In the genomic region with DNA sequence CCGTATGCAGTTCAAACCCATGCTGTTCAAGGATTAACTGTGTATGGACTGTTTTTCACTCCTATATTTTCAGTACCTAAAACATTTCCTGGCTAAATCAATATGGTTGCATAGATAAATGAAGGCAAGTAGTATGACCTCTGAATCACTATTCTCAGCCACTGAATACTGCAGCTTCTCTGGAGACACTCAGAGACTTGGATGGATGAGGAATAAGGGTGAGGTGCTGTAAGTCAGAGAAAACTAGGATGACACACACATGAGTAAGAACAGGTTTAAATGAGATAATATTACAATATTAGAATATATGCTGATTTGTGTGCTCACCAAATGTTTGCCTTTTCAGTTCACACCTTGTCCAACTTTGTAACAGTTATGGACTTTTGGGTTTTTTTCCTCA, we compare ENCODE assay signal across 17 cellular contexts. TPM values are rescaled to one million over a fixed set of nuclear protein-coding genes. Genes with fewer than 3 reads are reported as not detected.
DNase-seq lines count a peak whose midpoint lies in the region; ATAC-seq, FAIRE-seq and TF ChIP-seq lines count a peak whose summit lies in the region.
"Had no signal": no experiment of that assay in that cellular context is flagged by ENCODE, and none has a peak within 500 bp of the region (broad histone marks: within the 10 kb centered on the region; RNA-seq: fewer than 3 reads in every experiment).

No MANE protein-coding gene starts in this region.

- H3K79me2 ChIP-seq in HCT116 (ENCODE audit: insufficient read depth, low read length): no peaks in the 10 kb centered on the region
- H3K79me2 ChIP-seq in PC-3 (ENCODE audit: low read length): no peaks in the 10 kb centered on the region
- H3K79me2 ChIP-seq in keratinocyte (ENCODE audit: control insufficient read depth, insufficient read depth, low read length): no peaks in the 10 kb centered on the region

- no peak for ATAC-seq in HCT116
- peak; percentile 54; the same call in 1 of the 2 replicates for ATAC-seq in PC-3
- no peak for ATAC-seq in HG02840 (IDR thresholded peaks at IDR 0.05; ENCODE audit: low FRiP score, unreplicated experiment)
- ATAC-seq in HG02884 (IDR thresholded peaks at IDR 0.05; ENCODE audit: unreplicated experiment): no peak

- DNase-seq in HCT116 (ENCODE audit: low read depth, low spot score) (no peak), PC-3 (peak; percentile 45), bronchial epithelial cell (ENCODE audit: low read depth) (peak; percentile 94), keratinocyte (ENCODE audit: low read depth, low spot score) (peak; percentile 64), HK-2 (ENCODE audit: unreplicated experiment) (no peak)
- DNase-seq in activated CD8-positive, alpha-beta memory T cell treated with anti-CD3 and anti-CD28 coated beads, Interleukin-2, amount 50 U/mL, for 4 hours: no peak
- DNase-seq: CD8-positive, alpha-beta memory T cell; KBM-7; NCI-H1092; NCI-H2107; NCI-H82; Peyer's patch; SIG-M5 had no signal

- CTCF ChIA-PET in HCT116 (lab: Charles Lee): no interaction called here
- CTCF ChIA-PET in PC-3 (lab: Charles Lee): no interaction called here

- H3K27ac ChIP-seq in HCT116 (ENCODE audit: low read depth, low read length): no peak overlapping the region
- no peak overlapping the region for H3K27ac ChIP-seq in PC-3 (ENCODE audit: low read length)
- H3K27ac ChIP-seq in keratinocyte (ENCODE audit: control insufficient read depth, insufficient read depth, low read length): peak overlapping the region; percentile 51
- H3K27ac ChIP-seq: BLaER1, Peyer's patch had no signal

- no peak for FAIRE-seq in bronchial epithelial cell (lab: Jason Lieb, UNC)
- peak; percentile 71 for FAIRE-seq in keratinocyte (lab: Jason Lieb, UNC)
- FAIRE-seq: HTR-8/SVneo had no signal

- POLR2A ChIA-PET in HCT116 (lab: Charles Lee): no interaction called here
- POLR2A ChIA-PET in PC-3 (lab: Charles Lee; ENCODE audit: unreplicated experiment): no interaction called here

- intact Hi-C loops in HCT116 (cut with micrococcal nuclease): no loop called here
- intact Hi-C loops in PC-3 (cut with micrococcal nuclease): no loop called here

- BruUV-seq in HCT116 (replicated peaks; lab: Mats Ljungman, UMichigan) (no TSS peak), PC-3 (replicated peaks; lab: Mats Ljungman, UMichigan) (no TSS peak)

- peak overlapping the region; percentile 38 for H2AFZ ChIP-seq in HCT116 (ENCODE audit: low read depth, low read length, poor library complexity, severe bottlenecking)
- no peak overlapping the region for H2AFZ ChIP-seq in PC-3 (ENCODE audit: low read length)
- no peak overlapping the region for H2AFZ ChIP-seq in keratinocyte (ENCODE audit: control insufficient read depth, low read length)

- H3K4me3 ChIP-seq in HCT116 (replicated peaks in 1 of 2; ENCODE audit: low read depth in 1 of 2, low read length in 2 of 2) (no peak overlapping the region), PC-3 (ENCODE audit: low read length) (no peak overlapping the region), bronchial epithelial cell (ENCODE audit: low read depth, low read length) (no peak overlapping the region), keratinocyte (ENCODE audit: control insufficient read depth in 2 of 3, extremely low read depth in 1 of 3, insufficient read depth in 2 of 3, low read depth in 1 of 3, low read length in 3 of 3) (no peak overlapping the region)
- H3K4me3 ChIP-seq: BLaER1, Peyer's patch had no signal

- no peaks in the 10 kb centered on the region for H3K9me1 ChIP-seq in keratinocyte (ENCODE audit: control insufficient read depth, extremely low read depth, insufficient read depth, low read length)

- dilution Hi-C loops in keratinocyte (cut with MboI; ENCODE audit: extremely low pct_ligation_motif_present, low sequenced_read_pairs): no loop called here

- no peak for TF ChIP-seq CTCF in HCT116 (IDR thresholded peaks at IDR 0.05 in 2 of 3, conservative IDR thresholded peaks at IDR 0.05 in 1 of 3; ENCODE audit: borderline replicate concordance in 1 of 3, insufficient read depth in 1 of 3, low read depth in 2 of 3, low read length in 2 of 3)
- TF ChIP-seq CTCF in PC-3 (conservative IDR thresholded peaks at IDR 0.05; ENCODE audit: low read depth, low read length): no peak
- TF ChIP-seq CTCF in bronchial epithelial cell (IDR thresholded peaks at IDR 0.05; ENCODE audit: insufficient read depth, low read length, severe bottlenecking): no peak
- no peak for TF ChIP-seq CTCF in keratinocyte (optimal IDR thresholded peaks at IDR 0.05 in 1 of 3, IDR thresholded peaks at IDR 0.05 in 1 of 3, conservative IDR thresholded peaks at IDR 0.05 in 1 of 3; ENCODE audit: extremely low read depth in 1 of 3, insufficient read depth in 2 of 3, low read length in 3 of 3)

- H3F3A ChIP-seq in PC-3 (ENCODE audit: low read length, unreplicated experiment): no peaks in the 10 kb centered on the region

- H3K4me2 ChIP-seq in HCT116 (ENCODE audit: low read length) (no peak overlapping the region), PC-3 (ENCODE audit: low read length) (no peak overlapping the region), keratinocyte (ENCODE audit: control insufficient read depth, extremely low read depth, insufficient read depth, low read depth, low read length) (no peak overlapping the region)
- H3K4me2 ChIP-seq: BLaER1 had no signal

- TF ChIP-seq POLR2A in HCT116 (IDR thresholded peaks at IDR 0.05; ENCODE audit: borderline replicate concordance, extremely low read depth, insufficient read depth, insufficient read length): no peak

- H3K9me2 ChIP-seq in HCT116 (ENCODE audit: insufficient read depth): no peaks in the 10 kb centered on the region
- H3K9me2 ChIP-seq in PC-3 (replicated peaks; ENCODE audit: low read length): no peaks in the 10 kb centered on the region

- no peaks in the 10 kb centered on the region for H3K36me3 ChIP-seq in HCT116 (ENCODE audit: control insufficient read depth in 1 of 2, insufficient read depth in 2 of 2, low read length in 2 of 2)
- H3K36me3 ChIP-seq in PC-3 (ENCODE audit: low read depth, low read length): no peaks in the 10 kb centered on the region
- H3K36me3 ChIP-seq in bronchial epithelial cell (ENCODE audit: control insufficient read depth, insufficient read depth, low read length): no peaks in the 10 kb centered on the region
- H3K36me3 ChIP-seq in keratinocyte (ENCODE audit: control insufficient read depth in 2 of 2, extremely low read depth in 1 of 2, insufficient read depth in 2 of 2, low read length in 2 of 2): no peaks in the 10 kb centered on the region
- H3K36me3 ChIP-seq: BLaER1, Peyer's patch had no signal

- H3K9me3 ChIP-seq in HCT116 (ENCODE audit: control insufficient read depth in 1 of 2, insufficient read depth in 1 of 2, low read depth in 1 of 2, low read length in 2 of 2) (no peaks in the 10 kb centered on the region), PC-3 (ENCODE audit: low read length) (no peaks in the 10 kb centered on the region), keratinocyte (ENCODE audit: control insufficient read depth, low read depth, low read length) (no peaks in the 10 kb centered on the region)
- H3K9me3 ChIP-seq: BLaER1, Peyer's patch had no signal

- H4K20me1 ChIP-seq in HCT116 (ENCODE audit: insufficient read depth) (no peaks in the 10 kb centered on the region), PC-3 (ENCODE audit: low read length) (no peaks in the 10 kb centered on the region), keratinocyte (ENCODE audit: control insufficient read depth, extremely low read depth, insufficient read depth, low read length) (no peaks in the 10 kb centered on the region)
- H4K20me1 ChIP-seq: BLaER1 had no signal

- RAD21 ChIA-PET in HCT116 (lab: Charles Lee; ENCODE audit: low non-redundant PET in 1 of 2, low total read pairs in 2 of 2, uncharacterized antibody in 2 of 2, unreplicated experiment in 2 of 2): interaction anchor here in 1 of 2 experiments (0.5 kb wide), 1 partner anchor 7 kb away, joined by 6 read pairs; no protein-coding TSS in a partner anchor

- H3K9ac ChIP-seq in HCT116 (ENCODE audit: low read length) (no peak overlapping the region), PC-3 (ENCODE audit: low read length) (no peak overlapping the region), keratinocyte (ENCODE audit: control insufficient read depth, extremely low read depth, insufficient read depth, low read length) (no peak overlapping the region)
- H3K9ac ChIP-seq: BLaER1 had no signal

- TF ChIP-seq RAD21 in HCT116 (IDR thresholded peaks at IDR 0.05; ENCODE audit: low read depth): no peak

- H3K4me1 ChIP-seq in HCT116 (ENCODE audit: control insufficient read depth in 1 of 2, insufficient read depth in 2 of 2, low read length in 2 of 2) (peaks cover 0 to 8% of the 10 kb centered on the region in 2 experiments; a peak in 1 of 4 replicates), PC-3 (ENCODE audit: insufficient read depth, low read length) (no peaks in the 10 kb centered on the region; the same call in 1 of the 2 replicates), keratinocyte (ENCODE audit: control insufficient read depth, extremely low read depth, insufficient read depth, low read length) (peaks cover 4% of the 10 kb centered on the region)
- H3K4me1 ChIP-seq: BLaER1, Peyer's patch had no signal

- H3K27me3 ChIP-seq in HCT116 (ENCODE audit: insufficient read depth, low read length): no peaks in the 10 kb centered on the region
- no peaks in the 10 kb centered on the region for H3K27me3 ChIP-seq in PC-3 (ENCODE audit: low read length)
- no peaks in the 10 kb centered on the region for H3K27me3 ChIP-seq in bronchial epithelial cell (ENCODE audit: control insufficient read depth, insufficient read depth, low read length)
- no peaks in the 10 kb centered on the region for H3K27me3 ChIP-seq in keratinocyte (ENCODE audit: control insufficient read depth, extremely low read depth, insufficient read depth, low read length)
- H3K27me3 ChIP-seq: BLaER1, Peyer's patch had no signal

TF ChIP-seq in HCT116, 20 proteins besides CTCF, POLR2A, EP300 and RAD21 (continues in another document):
- no peak for TF ChIP-seq ZFX (IDR thresholded peaks at IDR 0.05)

RNA-seq across cellular contexts. Expression of a gene that starts 26.0 kb away (rescaled TPM):
- total RNA-seq in HCT116 (2021; ENCODE audit: unreplicated experiment) (486 TPM), PC-3 (2014; rRNA removed) (176 and 192 TPM in 2 replicates), bronchial epithelial cell (1,561 and 3,061 TPM in 2 replicates)
- polyA plus RNA-seq in HCT116 (2012): 380 and 384 TPM in 2 replicates
- polyA plus RNA-seq in keratinocyte: 972 to 1,449 TPM (median 1,028 TPM) in 3 replicates
- 1,388 TPM for polyA plus RNA-seq in keratinocyte (2011; ENCODE audit: low read depth)
- 750 and 1,475 TPM in 2 replicates for polyA plus RNA-seq in keratinocyte (2011; cell fraction: cytosol; rRNA removed)
- 1,170 and 1,541 TPM in 2 replicates for polyA plus RNA-seq in keratinocyte (2011; cell fraction: nucleus; rRNA removed)
- polyA plus RNA-seq in keratinocyte (2012; ENCODE audit: low replicate concordance): 740 and 1,721 TPM in 2 replicates
- 121 to 703 TPM (median 426 TPM) in 3 replicates for polyA minus RNA-seq in keratinocyte
- 323 TPM for polyA minus RNA-seq in keratinocyte (2011; cell fraction: cytosol; rRNA and poly(A)+ RNA removed)
- polyA minus RNA-seq in keratinocyte (2011; cell fraction: nucleus; rRNA and poly(A)+ RNA removed): 533 and 965 TPM in 2 replicates

Comparison
In these comparisons a context has a peak if more than half of its experiments do, and no peak if none do; other contexts are left out.
1. DNase-seq: peak in PC-3 (single experiment), bronchial epithelial cell (single experiment) and keratinocyte (single experiment); none in HCT116 (single experiment), HK-2 (single experiment) and activated CD8-positive, alpha-beta memory T cell treated with anti-CD3 and anti-CD28 coated beads, Interleukin-2, amount 50 U/mL, for 4 hours (single experiment).